ENCODE assay signal across 35 cellular contexts in genomic region chr14:20167091-20167490, GRCh38.
"Had no signal": no experiment of that assay in that cellular context is flagged by ENCODE, and none has a peak within 500 bp of the region (broad histone marks: within the 10 kb centered on the region; RNA-seq: fewer than 3 reads in every experiment).

No MANE protein-coding gene starts in this region.

- H3K4me3 ChIP-seq: MG63 had no signal

- DNase-seq: Karpas-422, Kasumi-1, MG63, MM.1S, MV-4-11, NCI-H1048, NCI-H1092, NCI-H1092 treated with DMSO at 0.1 percent for 48 hours, NCI-H1105, NCI-H1105 treated with DMSO at 0.1 percent for 48 hours, NCI-H1417, NCI-H1417 treated with DMSO at 0.1 percent for 48 hours, NCI-H1436, NCI-H1436 treated with DMSO at 0.1 percent for 48 hours, NCI-H146, NCI-H1694, NCI-H1694 treated with DMSO at 0.1 percent for 48 hours, NCI-H187, NCI-H187 treated with DMSO at 0.1 percent for 48 hours, NCI-H1930, NCI-H2029, NCI-H2029 treated with DMSO at 0.1 percent for 48 hours, NCI-H2081, NCI-H2081 treated with DMSO at 0.1 percent for 48 hours, NCI-H2107, NCI-H2171, NCI-H2171 treated with DMSO at 0.1 percent for 48 hours, NCI-H2227 treated with DMSO at 0.1 percent for 48 hours, NCI-H226, NCI-H345, NCI-H446, NCI-H446 treated with DMSO at 0.1 percent for 48 hours, NCI-H510A, NCI-H510A treated with DMSO at 0.1 percent for 48 hours, NCI-H524 had no signal
